In genomic region chr12:41699658-41700057, GRCh38 we compare ENCODE assay signal across 17 cellular contexts.
DNase-seq lines count a peak whose midpoint lies in the region.
"Had no signal": no experiment of that assay in that cellular context is flagged by ENCODE, and none has a peak within 500 bp of the region (broad histone marks: within the 10 kb centered on the region; RNA-seq: fewer than 3 reads in every experiment).

No MANE protein-coding gene starts in this region.

- H3F3A ChIP-seq in GM23248 (ENCODE audit: insufficient read depth), result no peaks in the 10 kb centered on the region

- 55 to 57% methylated on average over 3 of the region's 3 CpGs for WGBS in GM23248 (ENCODE audit: low coverage in 1 of 2, low lambda C conversion rate in 2 of 2, missing lambda C conversion rate in 2 of 2), 2 experiments

- H2AFZ ChIP-seq in GM23248, result no peak overlapping the region

- H3K36me3 ChIP-seq in GM23248 (ENCODE audit: low read depth), result no peaks in the 10 kb centered on the region

- H3K4me3 ChIP-seq in GM23248, result no peak overlapping the region
- H3K4me3 ChIP-seq: A549 had no signal

- DNase-seq in COR-L47 (lab: John Stamatoyannopoulos, UW), result peak; percentile 80
- DNase-seq in NCI-H1092 (lab: John Stamatoyannopoulos, UW), result peak; percentile 8
- DNase-seq in NCI-H2029 (lab: John Stamatoyannopoulos, UW), result peak; percentile 63
- DNase-seq in NCI-H748 treated with DMSO at 0.1 percent for 48 hours (lab: John Stamatoyannopoulos, UW), result peak; percentile 98
- no peak for DNase-seq in GM23248
- no peak for DNase-seq in foreskin melanocyte
- no peak for DNase-seq in islet precursor cell
- DNase-seq: CD4-positive, alpha-beta memory T cell; DMS79 treated with DMSO at 0.1 percent for 48 hours; H7; MM.1S; NCI-H2171 treated with DMSO at 0.1 percent for 48 hours; NCI-H774; SIG-M5; T-helper 1 cell; T-helper 9 cell had no signal

- H3K27ac ChIP-seq in GM23248, result no peak overlapping the region
- H3K27ac ChIP-seq: A549 had no signal

- H3K4me2 ChIP-seq in GM23248 (ENCODE audit: unreplicated experiment), result no peak overlapping the region
- H3K4me2 ChIP-seq: A549 had no signal

- no peaks in the 10 kb centered on the region for H3K9me3 ChIP-seq in GM23248 (ENCODE audit: low read depth)
- H3K9me3 ChIP-seq: A549 had no signal

- no peak overlapping the region for H3K9ac ChIP-seq in GM23248

- no peaks in the 10 kb centered on the region for H4K20me1 ChIP-seq in GM23248 (ENCODE audit: insufficient read depth)

- in situ Hi-C loops in GM23248 (cut with MboI), result no loop called here

- H3K4me1 ChIP-seq in GM23248 (ENCODE audit: insufficient read depth), result no peaks in the 10 kb centered on the region

- no peaks in the 10 kb centered on the region for H3K9me2 ChIP-seq in GM23248 (ENCODE audit: insufficient read depth)

- no peaks in the 10 kb centered on the region for H3K79me2 ChIP-seq in GM23248 (ENCODE audit: insufficient read depth)

- H3K27me3 ChIP-seq in GM23248 (replicated peaks; ENCODE audit: insufficient read depth), result no peaks in the 10 kb centered on the region

Comparison
In these comparisons a context has a peak if more than half of its experiments do, and no peak if none do; other contexts are left out.
1. DNase-seq: peak in COR-L47 (single experiment), NCI-H1092 (single experiment), NCI-H2029 (single experiment) and NCI-H748 treated with DMSO at 0.1 percent for 48 hours (single experiment); none in GM23248 (single experiment), foreskin melanocyte (single experiment) and islet precursor cell (single experiment).